ENCODE assay signal across 8 cellular contexts in genomic region chr11:102317099-102317767, GRCh38. TPM values are rescaled to one million over a fixed set of nuclear protein-coding genes. Genes with fewer than 3 reads are reported as not detected.
A peak's percentile ranks its signal among the peaks of the same experiment; 100 is the strongest.
DNase-seq lines count a peak whose midpoint lies in the region; ATAC-seq and TF ChIP-seq lines count a peak whose summit lies in the region.

Gene BIRC3 (plus strand): TSS chr11:102317484. CDS start chr11:102324510, 7,026 bp downstream.

- H3K27ac Mint-ChIP-seq in CD4-positive, alpha-beta memory T cell = peak within 1 kb of the TSS; percentile 90 to 99 (median 99)
- no peak within 1 kb of the TSS for H3K27ac Mint-ChIP-seq in endothelial cell (ENCODE audit: unreplicated experiment)

- TF ChIP-seq CTCF in endothelial cell (IDR thresholded peaks at IDR 0.05; ENCODE audit: unreplicated experiment) = no peak

- peak within 1 kb of the TSS; percentile 94 to 96 for H3K4me3 ChIP-seq in CD4-positive, alpha-beta memory T cell (ENCODE audit: low read length in 2 of 2)

- no peaks in the 10 kb centered on the region for H3K36me3 ChIP-seq in CD4-positive, alpha-beta memory T cell (ENCODE audit: insufficient read depth, low read length)

- H3K9me3 Mint-ChIP-seq in CD4-positive, alpha-beta memory T cell = peaks cover 0 to 4% (median 0%) of the 10 kb centered on the region in 8 donors
- H3K9me3 Mint-ChIP-seq in endothelial cell (ENCODE audit: unreplicated experiment) = no peaks in the 10 kb centered on the region

- H3K36me3 Mint-ChIP-seq in CD4-positive, alpha-beta memory T cell = peaks cover 28 to 40% of the 10 kb centered on the region in 2 donors
- H3K36me3 Mint-ChIP-seq in endothelial cell (ENCODE audit: low read depth, unreplicated experiment) = no peaks in the 10 kb centered on the region

- peaks cover 59% of the 10 kb centered on the region for H3K4me1 ChIP-seq in CD4-positive, alpha-beta memory T cell (ENCODE audit: insufficient read depth, low read length)

- H3K4me1 Mint-ChIP-seq in CD4-positive, alpha-beta memory T cell = peaks cover 46 to 81% (median 58%) of the 10 kb centered on the region in 4 donors
- peaks cover 9% of the 10 kb centered on the region for H3K4me1 Mint-ChIP-seq in endothelial cell (ENCODE audit: unreplicated experiment)

- H3K27ac ChIP-seq in CD4-positive, alpha-beta memory T cell (ENCODE audit: low read depth, low read length) = peak within 1 kb of the TSS; percentile 95

- H3K4me3 Mint-ChIP-seq in CD4-positive, alpha-beta memory T cell = peak within 1 kb of the TSS; percentile 90 to 100 (median 96)
- H3K4me3 Mint-ChIP-seq in endothelial cell (ENCODE audit: unreplicated experiment) = peak within 1 kb of the TSS; percentile 87

- H3K9me3 ChIP-seq in CD4-positive, alpha-beta memory T cell (ENCODE audit: control insufficient read depth in 1 of 2, low read length in 2 of 2) = no peaks in the 10 kb centered on the region

- CTCF ChIA-PET in CD4-positive, alpha-beta memory T cell (lab: Charles Lee; ENCODE audit: partially characterized antibody) = interaction anchor here (1.0 to 18.2 kb wide), 6 partner anchors 9 to 349 kb away, joined by 4 to 654 read pairs (median 22); partner anchors contain the start of gene TMEM123

- intact Hi-C loops in CD4-positive, alpha-beta memory T cell (cut with micrococcal nuclease) = loop anchor here (1.0 to 2.0 kb wide), 4 partner anchors 11 to 136 kb away; partner anchors contain the start of gene BIRC2

- peak; percentile 93 to 99 (median 96) for DNase-seq in CD4-positive, alpha-beta memory T cell
- DNase-seq in HK-2 (ENCODE audit: unreplicated experiment) (peak; percentile 81), NOMO-1 (lab: John Stamatoyannopoulos, UW; ENCODE audit: unreplicated experiment in 2 of 2) (peak; percentile 74 to 83), endothelial cell (ENCODE audit: low spot score) (peak; percentile 29), middle frontal gyrus (ENCODE audit: extremely low spot score, low spot score) (peak; percentile 20)
- peak; percentile 55 to 84 (median 68) for DNase-seq in activated CD8-positive, alpha-beta memory T cell treated with anti-CD3 and anti-CD28 coated beads for 48 hours (ENCODE audit: low read depth in 2 of 3, low spot score in 2 of 3)
- peak; percentile 79 to 86 for DNase-seq in stimulated activated CD8-positive, alpha-beta memory T cell treated with anti-CD3 and anti-CD28 coated beads, Interleukin-2, amount 100 ng/mL, for 48 hours (ENCODE audit: low read depth in 2 of 2)

- POLR2A ChIA-PET in CD4-positive, alpha-beta memory T cell (lab: Charles Lee; ENCODE audit: partially characterized antibody) = interaction anchor here (1.0 to 6.0 kb wide), 12 partner anchors 8 to 135 kb away, joined by 3 to 149 read pairs (median 7); no protein-coding TSS in a partner anchor

- ATAC-seq in GM19452 (IDR thresholded peaks at IDR 0.05; ENCODE audit: unreplicated experiment) = peak; percentile 82

- H3K27me3 ChIP-seq in CD4-positive, alpha-beta memory T cell (ENCODE audit: insufficient read depth, low read length) = no peaks in the 10 kb centered on the region

- no peaks in the 10 kb centered on the region for H3K27me3 Mint-ChIP-seq in CD4-positive, alpha-beta memory T cell
- no peaks in the 10 kb centered on the region for H3K27me3 Mint-ChIP-seq in endothelial cell (ENCODE audit: unreplicated experiment)

RNA-seq across cellular contexts. Expression of gene BIRC3, which starts in this region (rescaled TPM):
- 100 to 1,000 TPM; 197 to 198 TPM for total RNA-seq in CD4-positive, alpha-beta memory T cell
- polyA plus RNA-seq in CD4-positive, alpha-beta memory T cell = 10 to 100 TPM; 82.5 to 86.3 TPM
- 0.08 TPM for total RNA-seq in endothelial cell (ENCODE audit: unreplicated experiment)

Comparison
In these comparisons a context has a peak if more than half of its experiments do, and no peak if none do; other contexts are left out.
1. Peak in every context shown above with its lines: DNase-seq, ATAC-seq, H3K4me3 ChIP-seq and H3K27ac ChIP-seq.
2. RNA of gene BIRC3 (total RNA-seq): 197 to 198 TPM in CD4-positive, alpha-beta memory T cell; 0.08 TPM in endothelial cell (single experiment); every median in the first group is over 100 times any median in the second.
3. Peak in DNase-seq in endothelial cell; RNA of the gene not detected or under 1 TPM.
4. DNase-seq: peak in every context shown above with its lines; median percentile 96 in CD4-positive, alpha-beta memory T cell; 82 in stimulated activated CD8-positive, alpha-beta memory T cell treated with anti-CD3 and anti-CD28 coated beads, Interleukin-2, amount 100 ng/mL, for 48 hours; 81 in HK-2; 78 in NOMO-1; 68 in activated CD8-positive, alpha-beta memory T cell treated with anti-CD3 and anti-CD28 coated beads for 48 hours; 29 in endothelial cell; 20 in middle frontal gyrus.